ENCODE assay signal across 1 cellular context in genomic region chr17:29707212-29707571, GRCh38.
TF ChIP-seq lines count a peak whose summit lies in the region.

No MANE protein-coding gene starts in this region.

TF ChIP-seq in GM12878, 131 proteins besides CTCF, POLR2A, EP300 and RAD21 (continued from another document):
- peak; percentile 49; the same call in 1 of the 2 replicates for TF ChIP-seq ZBTB40 (IDR thresholded peaks at IDR 0.05; ENCODE audit: borderline replicate concordance)
